Comparison of ENCODE assay signal across 28 cellular contexts in genomic region chr11:124874571-124875255, GRCh38. TPM values are rescaled to one million over a fixed set of nuclear protein-coding genes. Genes with fewer than 3 reads are reported as not detected.
A peak's percentile ranks its signal among the peaks of the same experiment; 100 is the strongest.
DNase-seq lines count a peak whose midpoint lies in the region; ATAC-seq and TF ChIP-seq lines count a peak whose summit lies in the region.
"Had no signal": no experiment of that assay in that cellular context is flagged by ENCODE, and none has a peak within 500 bp of the region (broad histone marks: within the 10 kb centered on the region; RNA-seq: fewer than 3 reads in every experiment).

No MANE protein-coding gene starts in this region.

- peaks cover 19% of the 10 kb centered on the region for H3K4me1 Mint-ChIP-seq in activated T-cell treated with anti-CD3 and anti-CD28 coated beads, Interleukin-2, amount 50 U/mL, for 72 hours (ENCODE audit: low read depth)
- H3K4me1 Mint-ChIP-seq in WTC11: peaks cover 22% of the 10 kb centered on the region
- peaks cover 5% of the 10 kb centered on the region for H3K4me1 Mint-ChIP-seq in type B pancreatic cell (ENCODE audit: unreplicated experiment)
- no peaks in the 10 kb centered on the region for H3K4me1 Mint-ChIP-seq in progenitor cell of endocrine pancreas (ENCODE audit: low read depth)

- no peak overlapping the region for H3K27ac Mint-ChIP-seq in activated T-cell treated with anti-CD3 and anti-CD28 coated beads, Interleukin-2, amount 50 U/mL, for 72 hours
- H3K27ac Mint-ChIP-seq in WTC11 (no peak overlapping the region), type B pancreatic cell (no peak overlapping the region), progenitor cell of endocrine pancreas (no peak overlapping the region)
- H3K27ac Mint-ChIP-seq: IgD-negative memory B cell; stimulated activated naive CD8-positive, alpha-beta T cell treated with anti-CD3 and anti-CD28 coated beads, Interleukin-15, Interleukin-2, amounts not matched to agents 100 ng/mL and 50 ng/mL, for 24 hours had no signal

- H3K4me3 Mint-ChIP-seq in activated T-cell treated with anti-CD3 and anti-CD28 coated beads, Interleukin-2, amount 50 U/mL, for 72 hours: peak overlapping the region; percentile 25 to 84
- H3K4me3 Mint-ChIP-seq in WTC11 (peak overlapping the region; percentile 18; the same call in 1 of the 2 replicates), type B pancreatic cell (peak overlapping the region; percentile 25), progenitor cell of endocrine pancreas (ENCODE audit: low read depth) (no peak overlapping the region)

- TF ChIP-seq CTCF in WTC11 (IDR thresholded peaks at IDR 0.05) (no peak), type B pancreatic cell (conservative IDR thresholded peaks at IDR 0.05) (no peak), progenitor cell of endocrine pancreas (IDR thresholded peaks at IDR 0.05; ENCODE audit: unreplicated experiment) (no peak)

- peaks cover 59% of the 10 kb centered on the region for H3K27me3 Mint-ChIP-seq in activated T-cell treated with anti-CD3 and anti-CD28 coated beads, Interleukin-2, amount 50 U/mL, for 72 hours (ENCODE audit: low read depth)
- H3K27me3 Mint-ChIP-seq in WTC11 (ENCODE audit: low read depth) (peaks cover 78% of the 10 kb centered on the region), type B pancreatic cell (peaks cover 75% of the 10 kb centered on the region), progenitor cell of endocrine pancreas (peaks cover 82% of the 10 kb centered on the region)

- no peaks in the 10 kb centered on the region for H3K36me3 Mint-ChIP-seq in activated T-cell treated with anti-CD3 and anti-CD28 coated beads, Interleukin-2, amount 50 U/mL, for 72 hours (ENCODE audit: insufficient read depth in 2 of 2)
- H3K36me3 Mint-ChIP-seq in WTC11: no peaks in the 10 kb centered on the region
- H3K36me3 Mint-ChIP-seq in type B pancreatic cell: peaks cover 2% of the 10 kb centered on the region
- no peaks in the 10 kb centered on the region for H3K36me3 Mint-ChIP-seq in progenitor cell of endocrine pancreas (ENCODE audit: insufficient read depth)
- H3K36me3 Mint-ChIP-seq: IgD-negative memory B cell had no signal

- CTCF ChIA-PET in WTC11 (lab: Charles Lee): no interaction called here

- POLR2A ChIA-PET in WTC11 (lab: Charles Lee): no interaction called here

- H3K9me3 Mint-ChIP-seq in activated T-cell treated with anti-CD3 and anti-CD28 coated beads, Interleukin-2, amount 50 U/mL, for 72 hours: no peaks in the 10 kb centered on the region
- H3K9me3 Mint-ChIP-seq in WTC11 (no peaks in the 10 kb centered on the region), type B pancreatic cell (no peaks in the 10 kb centered on the region), progenitor cell of endocrine pancreas (ENCODE audit: low read depth) (no peaks in the 10 kb centered on the region)
- H3K9me3 Mint-ChIP-seq: stimulated activated naive CD8-positive, alpha-beta T cell treated with anti-CD3 and anti-CD28 coated beads, Interleukin-15, Interleukin-2, amounts not matched to agents 100 ng/mL and 50 ng/mL, for 24 hours had no signal

- DNase-seq in activated T-cell treated with anti-CD3 and anti-CD28 coated beads, Interleukin-2, amount 50 U/mL, for 72 hours: no peak
- no peak for DNase-seq in activated T-cell treated with anti-CD3 and anti-CD28 coated beads, Interleukin-2, amount 50 U/mL, for 48 hours
- no peak for DNase-seq in WTC11 (ENCODE audit: low spot score)
- DNase-seq in mesenteric fat pad (ENCODE audit: low spot score): peak; percentile 87
- peak; percentile 52 for DNase-seq in type B pancreatic cell (ENCODE audit: extremely low spot score, unreplicated experiment)
- no peak for DNase-seq in DMS 273 (lab: John Stamatoyannopoulos, UW; ENCODE audit: unreplicated experiment)
- no peak for DNase-seq in progenitor cell of endocrine pancreas (ENCODE audit: low spot score, unreplicated experiment)
- DNase-seq: activated CD4-positive, alpha-beta T cell treated with anti-CD3 and anti-CD28 coated beads, Interleukin-2, amount 50 U/mL, for 48 hours; activated CD8-positive, alpha-beta memory T cell treated with anti-CD3 and anti-CD28 coated beads, Interleukin-2, amount 50 U/mL, for 4 hours; activated effector memory CD4-positive, alpha-beta T cell treated with Interleukin-2 at 50 U/mL for 16 hours; body of pancreas; glutamatergic neuron; GM23248; NCI-H1092; NCI-H187; NCI-H526; NK-92 treated with Interleukin-12 subunit alpha and Interleukin-12 subunit beta, amount 100 ng/mL, for 24 hours; PC-3 had no signal

- ATAC-seq in activated T-cell treated with anti-CD3 and anti-CD28 coated beads, Interleukin-2, amount 50 U/mL, for 72 hours (replicated peaks in 1 of 2): no peak
- no peak for ATAC-seq in WTC11
- ATAC-seq in HG02571 (IDR thresholded peaks at IDR 0.05; ENCODE audit: unreplicated experiment): no peak
- ATAC-seq: body of pancreas, SK-N-SH treated with all-trans-retinoic acid at 6 μM for 48 hours had no signal

TF ChIP-seq in WTC11, 78 proteins besides CTCF, POLR2A, EP300 and RAD21:
- TF ChIP-seq, protein P1, sequence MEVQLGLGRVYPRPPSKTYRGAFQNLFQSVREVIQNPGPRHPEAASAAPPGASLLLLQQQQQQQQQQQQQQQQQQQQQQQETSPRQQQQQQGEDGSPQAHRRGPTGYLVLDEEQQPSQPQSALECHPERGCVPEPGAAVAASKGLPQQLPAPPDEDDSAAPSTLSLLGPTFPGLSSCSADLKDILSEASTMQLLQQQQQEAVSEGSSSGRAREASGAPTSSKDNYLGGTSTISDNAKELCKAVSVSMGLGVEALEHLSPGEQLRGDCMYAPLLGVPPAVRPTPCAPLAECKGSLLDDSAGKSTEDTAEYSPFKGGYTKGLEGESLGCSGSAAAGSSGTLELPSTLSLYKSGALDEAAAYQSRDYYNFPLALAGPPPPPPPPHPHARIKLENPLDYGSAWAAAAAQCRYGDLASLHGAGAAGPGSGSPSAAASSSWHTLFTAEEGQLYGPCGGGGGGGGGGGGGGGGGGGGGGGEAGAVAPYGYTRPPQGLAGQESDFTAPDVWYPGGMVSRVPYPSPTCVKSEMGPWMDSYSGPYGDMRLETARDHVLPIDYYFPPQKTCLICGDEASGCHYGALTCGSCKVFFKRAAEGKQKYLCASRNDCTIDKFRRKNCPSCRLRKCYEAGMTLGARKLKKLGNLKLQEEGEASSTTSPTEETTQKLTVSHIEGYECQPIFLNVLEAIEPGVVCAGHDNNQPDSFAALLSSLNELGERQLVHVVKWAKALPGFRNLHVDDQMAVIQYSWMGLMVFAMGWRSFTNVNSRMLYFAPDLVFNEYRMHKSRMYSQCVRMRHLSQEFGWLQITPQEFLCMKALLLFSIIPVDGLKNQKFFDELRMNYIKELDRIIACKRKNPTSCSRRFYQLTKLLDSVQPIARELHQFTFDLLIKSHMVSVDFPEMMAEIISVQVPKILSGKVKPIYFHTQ (CRISPR knock-in tag; IDR thresholded peaks at IDR 0.05): no peak

RNA-seq across cellular contexts. Expression of gene ROBO3, which starts 9.5 kb away (rescaled TPM):
- total RNA-seq in activated T-cell treated with anti-CD3 and anti-CD28 coated beads, Interleukin-2, amount 50 U/mL, for 72 hours: 10 to 100 TPM; 21.5 to 26.6 TPM
- 21.3 to 27.5 TPM (median 25.3 TPM) in 3 replicates for total RNA-seq in WTC11 (2021)
- total RNA-seq in mesenteric fat pad: 14.8 TPM
- 5.5 and 27.4 TPM in 2 replicates for total RNA-seq in type B pancreatic cell (ENCODE audit: low replicate concordance)
- 9.9 and 10.2 TPM in 2 replicates for total RNA-seq in progenitor cell of endocrine pancreas

RNA-seq across cellular contexts. Expression of gene ROBO4, which starts 23.0 kb away (rescaled TPM):
- not detected for total RNA-seq in activated T-cell treated with anti-CD3 and anti-CD28 coated beads, Interleukin-2, amount 50 U/mL, for 72 hours
- total RNA-seq in WTC11 (2021) (0.07 to 0.13 TPM (median 0.09 TPM) in 3 replicates), mesenteric fat pad (70.9 TPM), type B pancreatic cell (ENCODE audit: low replicate concordance) (not detected in 2 replicates), progenitor cell of endocrine pancreas (not detected in 2 replicates)
- total RNA-seq: chondrocyte, G401 had no signal

RNA-seq across cellular contexts. Expression of gene HEPN1, which starts 44.3 kb away (rescaled TPM):
- not detected for total RNA-seq in activated T-cell treated with anti-CD3 and anti-CD28 coated beads, Interleukin-2, amount 50 U/mL, for 72 hours
- total RNA-seq in WTC11 (2021) (not detected in 3 replicates), mesenteric fat pad (not detected), type B pancreatic cell (ENCODE audit: low replicate concordance) (not detected in 2 replicates), progenitor cell of endocrine pancreas (not detected in 2 replicates)
- total RNA-seq: body of pancreas, chondrocyte, G401, GM23248, kidney epithelial cell, lower leg skin, mucosa of gallbladder, PC-3, vagina had no signal

Comparison
In these comparisons a context has a peak if more than half of its experiments do, and no peak if none do; other contexts are left out.
1. DNase-seq: peak in mesenteric fat pad (single experiment) and type B pancreatic cell (single experiment); none in activated T-cell treated with anti-CD3 and anti-CD28 coated beads, Interleukin-2, amount 50 U/mL, for 72 hours (0 of 2), activated T-cell treated with anti-CD3 and anti-CD28 coated beads, Interleukin-2, amount 50 U/mL, for 48 hours (0 of 2), WTC11 (single experiment), DMS 273 (single experiment) and progenitor cell of endocrine pancreas (single experiment).
2. RNA of gene ROBO4, which starts 23.0 kb away (total RNA-seq): 70.9 TPM in mesenteric fat pad (single experiment); 0.07 to 0.13 TPM in WTC11, not detected in activated T-cell treated with anti-CD3 and anti-CD28 coated beads, Interleukin-2, amount 50 U/mL, for 72 hours, not detected in type B pancreatic cell and not detected in progenitor cell of endocrine pancreas; every median in the first group is over 10 times any median in the second.